ENCODE assay signal across 24 cellular contexts in the genomic region with DNA sequence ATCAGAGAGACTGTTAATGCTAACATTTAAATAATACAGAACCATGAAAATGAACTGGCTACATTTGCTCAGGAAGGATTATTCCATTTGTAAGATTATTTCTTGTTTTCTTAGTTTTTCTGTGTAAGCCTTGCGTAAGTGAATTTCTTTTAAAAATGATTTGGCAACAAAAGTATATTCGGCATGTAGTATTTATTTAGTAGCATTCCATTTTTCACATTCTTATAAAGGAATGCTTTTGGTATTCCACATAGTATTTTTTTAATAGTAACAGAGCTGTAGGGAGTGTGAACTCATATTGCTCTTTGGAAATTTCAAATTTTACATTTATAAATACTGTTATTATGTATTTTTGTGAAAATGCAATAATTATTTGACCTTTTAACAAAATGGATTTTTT. TPM values are rescaled to one million over a fixed set of nuclear protein-coding genes. Genes with fewer than 3 reads are reported as not detected.
A peak's percentile ranks its signal among the peaks of the same experiment; 100 is the strongest.
DNase-seq lines count a peak whose midpoint lies in the region; ATAC-seq and TF ChIP-seq lines count a peak whose summit lies in the region.
"Had no signal": no experiment of that assay in that cellular context is flagged by ENCODE, and none has a peak within 500 bp of the region (broad histone marks: within the 10 kb centered on the region; RNA-seq: fewer than 3 reads in every experiment).

No MANE protein-coding gene starts in this region.

- H3K4me3 ChIP-seq in astrocyte of the cerebellum (ENCODE audit: low read depth, low read length) (peak overlapping the region; percentile 11), fibroblast of the aortic adventitia (ENCODE audit: low read depth, low read length) (no peak overlapping the region), skeletal muscle satellite cell (ENCODE audit: low read length) (peak overlapping the region; percentile 52)
- H3K4me3 ChIP-seq: BLaER1, MG63, prostate gland had no signal

- H3K9ac ChIP-seq in skeletal muscle satellite cell (ENCODE audit: low read depth, low read length): peak overlapping the region; percentile 77
- H3K9ac ChIP-seq: BLaER1 had no signal

- no peaks in the 10 kb centered on the region for H3K9me3 ChIP-seq in skeletal muscle satellite cell (replicated peaks; ENCODE audit: low read length)
- H3K9me3 ChIP-seq: BLaER1, prostate gland had no signal

- H3K4me2 ChIP-seq in skeletal muscle satellite cell (ENCODE audit: low read length): peak overlapping the region; percentile 62
- H3K4me2 ChIP-seq: BLaER1 had no signal

- peaks cover 41% of the 10 kb centered on the region for H3K4me1 ChIP-seq in skeletal muscle satellite cell (ENCODE audit: control insufficient read depth, insufficient read depth, low read length)
- H3K4me1 ChIP-seq: BLaER1, prostate gland had no signal

- no peaks in the 10 kb centered on the region for H3K27me3 ChIP-seq in skeletal muscle satellite cell (ENCODE audit: control insufficient read depth, insufficient read depth, low read length)
- H3K27me3 ChIP-seq: BLaER1, MG63 had no signal

- no peak for TF ChIP-seq CTCF in astrocyte of the cerebellum (IDR thresholded peaks at IDR 0.05; ENCODE audit: low read depth, low read length, missing control alignments)
- TF ChIP-seq CTCF in fibroblast of the aortic adventitia (IDR thresholded peaks at IDR 0.05; ENCODE audit: insufficient read depth, low read length): no peak

- in situ Hi-C loops in astrocyte of the cerebellum (cut with HindIII; ENCODE audit: low sequenced_read_pairs): no loop called here

- no peaks in the 10 kb centered on the region for H3K36me3 ChIP-seq in skeletal muscle satellite cell (ENCODE audit: insufficient read depth, low read length)
- H3K36me3 ChIP-seq: BLaER1, prostate gland had no signal

- ATAC-seq in HG02678 (IDR thresholded peaks at IDR 0.05; ENCODE audit: unreplicated experiment): no peak
- no peak for ATAC-seq in GM21737 (IDR thresholded peaks at IDR 0.05; ENCODE audit: unreplicated experiment)

- DNase-seq in AG20443 (ENCODE audit: low spot score): peak; percentile 31
- DNase-seq in astrocyte of the cerebellum (ENCODE audit: low read depth): peak; percentile 22
- DNase-seq in fibroblast of the aortic adventitia (ENCODE audit: low read depth): peak; percentile 74
- DNase-seq in NOMO-1 treated with dmso at 0.1 percent for 144 hours (lab: John Stamatoyannopoulos, UW; ENCODE audit: unreplicated experiment): no peak
- no peak for DNase-seq in NCI-H526 treated with DMSO at 0.1 percent for 48 hours (lab: John Stamatoyannopoulos, UW)
- DNase-seq: activated CD4-positive, alpha-beta T cell treated with anti-CD3 and anti-CD28 coated beads, Interleukin-2, amount 10 ng/mL, durations not matched to agents 7 days and 5 days; activated CD8-positive, alpha-beta memory T cell treated with anti-CD3 and anti-CD28 coated beads, Interleukin-2, amount 50 U/mL, for 4 hours; activated effector memory CD4-positive, alpha-beta T cell treated with anti-CD3 and anti-CD28 coated beads, Interleukin-2, amount 50 U/mL, for 16 hours; H9; kidney; MG63; NCI-H146; NCI-H2171; SHP77; small intestine; stimulated activated CD4-positive, alpha-beta T cell treated with anti-CD3 and anti-CD28 coated beads, Interleukin-4, amount 100 ng/mL, for 1 hour; substantia nigra had no signal

RNA-seq across cellular contexts. Expression of a gene that starts 1.0 kb away (rescaled TPM):
- total RNA-seq in fibroblast of the aortic adventitia (ENCODE audit: low replicate concordance): 1.2 and 32.1 TPM in 2 replicates
- total RNA-seq in skeletal muscle satellite cell (2012; rRNA removed): 12.9 and 25.3 TPM in 2 replicates
- total RNA-seq: activated CD4-positive, alpha-beta T cell treated with anti-CD3 and anti-CD28 coated beads, Interleukin-2, amount 10 ng/mL, durations not matched to agents 7 days and 5 days; G401; H9; OCI-LY7 had no signal

Comparison
In these comparisons a context has a peak if more than half of its experiments do, and no peak if none do; other contexts are left out.
1. DNase-seq: peak in AG20443 (single experiment), astrocyte of the cerebellum (single experiment) and fibroblast of the aortic adventitia (single experiment); none in NOMO-1 treated with dmso at 0.1 percent for 144 hours (single experiment) and NCI-H526 treated with DMSO at 0.1 percent for 48 hours (single experiment).